In genomic region chr17:65594585-65594940, GRCh38 we compare ENCODE assay signal across 10 cellular contexts. TPM values are rescaled to one million over a fixed set of nuclear protein-coding genes. Genes with fewer than 3 reads are reported as not detected.
DNase-seq lines count a peak whose midpoint lies in the region; ATAC-seq and TF ChIP-seq lines count a peak whose summit lies in the region.
"Had no signal": no experiment of that assay in that cellular context is flagged by ENCODE, and none has a peak within 500 bp of the region (broad histone marks: within the 10 kb centered on the region; RNA-seq: fewer than 3 reads in every experiment).

No MANE protein-coding gene starts in this region.

- ATAC-seq in left lung (peak; percentile 54), HG02973 (IDR thresholded peaks at IDR 0.05; ENCODE audit: unreplicated experiment) (no peak)

- TF ChIP-seq CTCF in A673 (conservative IDR thresholded peaks at IDR 0.05; ENCODE audit: low read depth, low read length) (no peak), left lung (IDR thresholded peaks at IDR 0.05) (no peak), tibial artery (IDR thresholded peaks at IDR 0.05) (no peak)

- H3K4me3 ChIP-seq in A673 (ENCODE audit: low read depth, low read length, poor library complexity, severe bottlenecking) (no peak overlapping the region), adipocyte (ENCODE audit: low read length) (peak overlapping the region; percentile 71), left lung (no peak overlapping the region), tibial artery (no peak overlapping the region)

- H3K9me3 ChIP-seq in A673 (ENCODE audit: low read depth, low read length, poor library complexity, severe bottlenecking), result no peaks in the 10 kb centered on the region
- no peaks in the 10 kb centered on the region for H3K9me3 ChIP-seq in adipocyte (ENCODE audit: control insufficient read depth, low read length)
- no peaks in the 10 kb centered on the region for H3K9me3 ChIP-seq in left lung
- no peaks in the 10 kb centered on the region for H3K9me3 ChIP-seq in tibial artery

- DNase-seq in A673 (ENCODE audit: low spot score), result no peak
- peak; percentile 46 for DNase-seq in ELR (ENCODE audit: low read depth)
- DNase-seq in adipocyte (ENCODE audit: low read depth), result no peak
- no peak for DNase-seq in left lung
- no peak for DNase-seq in stimulated activated CD8-positive, alpha-beta memory T cell treated with anti-CD3 and anti-CD28 coated beads, Interleukin-4, amount 100 ng/mL, for 48 hours
- DNase-seq in NCI-H128 (lab: John Stamatoyannopoulos, UW; ENCODE audit: unreplicated experiment), result no peak
- DNase-seq in tibial artery, result no peak
- DNase-seq: effector CD4-positive, alpha-beta T cell; NCI-H774 had no signal

- H3K27me3 ChIP-seq in A673 (replicated peaks; ENCODE audit: insufficient read depth, low read depth, low read length, poor library complexity) (no peaks in the 10 kb centered on the region), adipocyte (replicated peaks; ENCODE audit: control insufficient read depth, insufficient read depth, low read length) (peaks cover 4% of the 10 kb centered on the region), left lung (no peaks in the 10 kb centered on the region), tibial artery (no peaks in the 10 kb centered on the region)

- no peaks in the 10 kb centered on the region for H3K36me3 ChIP-seq in A673 (ENCODE audit: insufficient read depth, low read length, poor library complexity, severe bottlenecking)
- H3K36me3 ChIP-seq in adipocyte (ENCODE audit: control insufficient read depth, insufficient read depth, low read length, severe bottlenecking), result no peaks in the 10 kb centered on the region
- no peaks in the 10 kb centered on the region for H3K36me3 ChIP-seq in left lung
- H3K36me3 ChIP-seq in tibial artery, result no peaks in the 10 kb centered on the region

- H3K9ac ChIP-seq in adipocyte (ENCODE audit: low read length), result no peak overlapping the region

- CTCF ChIA-PET in A673 (lab: Charles Lee), result no interaction called here

- POLR2A ChIA-PET in A673 (lab: Charles Lee; ENCODE audit: low non-redundant PET), result no interaction called here

- intact Hi-C loops in A673 (cut with micrococcal nuclease; ENCODE audit: unreplicated experiment), result no loop called here
- intact Hi-C loops in left lung (cut with DNase I), result no loop called here
- intact Hi-C loops in tibial artery (cut with DNase I; ENCODE audit: low total_unique reads), result no loop called here

- H3K27ac ChIP-seq in A673 (ENCODE audit: low read depth, low read length, poor library complexity, severe bottlenecking) (peak overlapping the region; percentile 61), left lung (peak overlapping the region in 1 of 2 donors; percentile 9), tibial artery (no peak overlapping the region)

- no TSS peak for BruUV-seq in A673 (replicated peaks; lab: Mats Ljungman, UMichigan)

- H3K4me1 ChIP-seq in A673 (ENCODE audit: insufficient read depth, low read length, poor library complexity, severe bottlenecking) (peaks cover 9% of the 10 kb centered on the region), adipocyte (ENCODE audit: control insufficient read depth, insufficient read depth, low read length) (peaks cover 8% of the 10 kb centered on the region), left lung (no peaks in the 10 kb centered on the region), tibial artery (peaks cover 0 to 5% (median 0%) of the 10 kb centered on the region in 4 donors)

RNA-seq across cellular contexts. Expression of gene AXIN2, which starts 33.1 kb away (rescaled TPM):
- total RNA-seq in A673 (2021), result 10.7 and 15.2 TPM in 2 replicates
- 10 to 100 TPM; 25.0 to 41.6 TPM for total RNA-seq in left lung
